ENCODE assay signal across 9 cellular contexts in the genomic region with DNA sequence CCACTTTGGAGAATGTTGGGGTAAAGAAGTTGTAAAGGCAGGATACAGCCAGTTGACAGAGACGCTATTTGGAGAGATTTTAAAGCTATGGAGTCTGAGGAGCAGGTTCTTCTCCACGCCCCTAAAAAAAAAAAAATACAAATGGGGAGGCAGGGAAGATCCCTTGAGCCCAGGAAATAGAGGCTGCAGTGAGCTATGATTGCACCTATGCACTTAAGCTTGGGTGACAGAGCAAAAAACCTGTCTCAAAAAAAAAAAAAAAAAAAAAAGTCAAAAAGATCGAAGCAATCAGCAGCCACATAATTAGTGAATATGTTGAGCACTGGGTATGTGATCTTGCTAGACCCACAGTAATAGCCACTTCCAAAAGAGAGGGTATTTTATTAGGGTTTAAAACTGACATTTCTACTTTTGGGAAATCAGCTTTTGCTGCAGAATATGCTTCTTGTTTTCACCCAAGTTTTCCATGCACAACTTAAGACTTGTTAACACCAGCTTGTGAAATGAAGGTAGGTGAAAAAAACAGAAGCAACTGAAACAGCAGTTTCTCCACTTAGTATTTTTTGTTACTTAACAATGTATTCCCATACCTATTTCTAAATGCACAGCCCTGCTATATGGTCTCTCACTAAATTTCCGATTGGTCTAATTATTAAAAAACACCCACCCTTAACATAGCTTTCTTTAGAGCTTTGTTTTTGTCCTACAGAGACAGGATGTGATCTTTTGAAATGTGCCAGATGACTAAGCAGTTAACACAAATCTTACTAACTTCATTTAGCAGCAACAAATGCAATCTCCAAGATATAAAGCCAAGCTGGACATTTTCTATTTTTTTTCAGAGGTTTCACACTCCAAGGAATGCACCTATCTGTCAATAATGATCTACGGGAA. TPM values are rescaled to one million over a fixed set of nuclear protein-coding genes. Genes with fewer than 3 reads are reported as not detected.
DNase-seq lines count a peak whose midpoint lies in the region; ATAC-seq and TF ChIP-seq lines count a peak whose summit lies in the region.
"Had no signal": no experiment of that assay in that cellular context is flagged by ENCODE, and none has a peak within 500 bp of the region (broad histone marks: within the 10 kb centered on the region; RNA-seq: fewer than 3 reads in every experiment).

No MANE protein-coding gene starts in this region.

- H3K4me1 Mint-ChIP-seq in osteocyte (ENCODE audit: unreplicated experiment) = peaks cover 53% of the 10 kb centered on the region

- H3K27me3 Mint-ChIP-seq in osteocyte (ENCODE audit: unreplicated experiment) = no peaks in the 10 kb centered on the region

- no peaks in the 10 kb centered on the region for H3K9me3 Mint-ChIP-seq in osteocyte (ENCODE audit: unreplicated experiment)

- TF ChIP-seq CTCF in choroid plexus epithelial cell (conservative IDR thresholded peaks at IDR 0.05; ENCODE audit: low read depth, low read length) (no peak), osteocyte (IDR thresholded peaks at IDR 0.05) (no peak)

- peak overlapping the region; percentile 99 for H3K27ac Mint-ChIP-seq in osteocyte (ENCODE audit: unreplicated experiment)

- no peak overlapping the region for H3K4me3 ChIP-seq in choroid plexus epithelial cell (ENCODE audit: low read depth, low read length)
- H3K4me3 ChIP-seq: esophagus squamous epithelium had no signal

- H3K4me3 Mint-ChIP-seq in osteocyte (ENCODE audit: unreplicated experiment) = no peak overlapping the region

- H3K36me3 Mint-ChIP-seq in osteocyte (ENCODE audit: unreplicated experiment) = peaks cover 9% of the 10 kb centered on the region

- DNase-seq in GM04504 (ENCODE audit: low read depth) (peak; percentile 19), NCI-H460 (ENCODE audit: extremely low read depth, low read depth) (peak; percentile 43), choroid plexus epithelial cell (ENCODE audit: low read depth) (peak; percentile 73), osteocyte (ENCODE audit: extremely low spot score, unreplicated experiment) (no peak), kidney glomerular epithelial cell (lab: John Stamatoyannopoulos, UW) (no peak), NCI-H1417 treated with DMSO at 0.1 percent for 48 hours (lab: John Stamatoyannopoulos, UW) (no peak)
- DNase-seq: esophagus squamous epithelium had no signal

- ATAC-seq in HG03045 (IDR thresholded peaks at IDR 0.05; ENCODE audit: unreplicated experiment) (no peak), GM19452 (IDR thresholded peaks at IDR 0.05; ENCODE audit: unreplicated experiment) (no peak)

RNA-seq across cellular contexts. Expression of gene ARL6IP1, which starts 2.5 kb away (rescaled TPM):
- total RNA-seq in NCI-H460 (2014; rRNA removed; shearing (Covaris generic)) = 309 and 323 TPM in 2 replicates
- 179 and 239 TPM in 2 replicates for polyA plus RNA-seq in NCI-H460 (2014; cell fraction: nucleus; rRNA removed)
- total RNA-seq in osteocyte = 95.4 and 97.9 TPM in 2 replicates

RNA-seq across cellular contexts. Expression of gene RPS15A, which starts 13.7 kb away (rescaled TPM):
- 3,272 and 4,633 TPM in 2 replicates for total RNA-seq in NCI-H460 (2014; rRNA removed; shearing (Covaris generic))
- polyA plus RNA-seq in NCI-H460 (2014; cell fraction: nucleus; rRNA removed) = 2,305 and 2,508 TPM in 2 replicates
- total RNA-seq in osteocyte = 1,200 and 1,259 TPM in 2 replicates

Comparison
In these comparisons a context has a peak if more than half of its experiments do, and no peak if none do; other contexts are left out.
1. DNase-seq: peak in GM04504 (single experiment), NCI-H460 (single experiment) and choroid plexus epithelial cell (single experiment); none in osteocyte (single experiment), kidney glomerular epithelial cell (single experiment) and NCI-H1417 treated with DMSO at 0.1 percent for 48 hours (single experiment).